ENCODE assay signal across 2 cellular contexts in the genomic region with DNA sequence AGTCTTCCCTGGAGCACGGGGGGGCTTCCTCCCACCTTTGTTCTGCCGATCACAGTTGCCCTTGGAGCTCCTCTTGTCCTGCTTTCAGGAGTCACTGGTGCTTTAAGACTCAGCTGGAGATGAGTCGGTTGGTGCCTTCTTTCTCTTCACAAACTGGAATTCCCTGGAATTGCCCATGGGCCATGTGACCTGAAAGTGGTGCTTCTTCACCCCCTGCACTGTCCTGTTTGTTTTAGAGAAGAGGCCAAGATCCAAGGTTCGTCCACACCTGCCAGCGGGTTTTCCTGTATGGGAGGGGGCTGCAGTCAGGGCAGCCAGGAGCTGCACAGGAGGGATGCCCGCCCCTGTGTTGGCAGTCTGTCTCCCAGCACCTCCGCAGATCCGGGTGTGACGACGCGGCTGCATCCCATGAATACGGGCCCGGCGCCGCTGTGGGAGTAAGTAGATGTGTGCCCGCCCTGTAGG.
A peak's percentile ranks its signal among the peaks of the same experiment; 100 is the strongest.
TF ChIP-seq lines count a peak whose summit lies in the region.

No MANE protein-coding gene starts in this region.

TF ChIP-seq in IMR-90, 13 proteins besides CTCF, POLR2A, EP300 and RAD21:
- TF ChIP-seq, protein P1, sequence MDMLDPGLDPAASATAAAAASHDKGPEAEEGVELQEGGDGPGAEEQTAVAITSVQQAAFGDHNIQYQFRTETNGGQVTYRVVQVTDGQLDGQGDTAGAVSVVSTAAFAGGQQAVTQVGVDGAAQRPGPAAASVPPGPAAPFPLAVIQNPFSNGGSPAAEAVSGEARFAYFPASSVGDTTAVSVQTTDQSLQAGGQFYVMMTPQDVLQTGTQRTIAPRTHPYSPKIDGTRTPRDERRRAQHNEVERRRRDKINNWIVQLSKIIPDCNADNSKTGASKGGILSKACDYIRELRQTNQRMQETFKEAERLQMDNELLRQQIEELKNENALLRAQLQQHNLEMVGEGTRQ (IDR thresholded peaks at IDR 0.05; ENCODE audit: low read depth, low read length), result 0 out of 2 replicates have a peak, but pooled peaks have one; percentile 8
- no peak for TF ChIP-seq MAZ (IDR thresholded peaks at IDR 0.05; ENCODE audit: borderline replicate concordance, low read depth, low read length)

TF ChIP-seq in K562, 482 proteins besides CTCF, POLR2A, EP300 and RAD21:
- TF ChIP-seq ESRRA (IDR thresholded peaks at IDR 0.05; ENCODE audit: borderline replicate concordance, low read depth), result no peak
- TF ChIP-seq POLR2G (IDR thresholded peaks at IDR 0.05; ENCODE audit: low read depth, low read length), result 0 out of 2 replicates have a peak, but pooled peaks have one; percentile 20
- TF ChIP-seq ARHGAP35 (IDR thresholded peaks at IDR 0.05; ENCODE audit: partially characterized antibody), result no peak
TF ChIP-seq in K562: peak in this region for 1.
